1 cellular context compared by ENCODE assay signal in the genomic region with DNA sequence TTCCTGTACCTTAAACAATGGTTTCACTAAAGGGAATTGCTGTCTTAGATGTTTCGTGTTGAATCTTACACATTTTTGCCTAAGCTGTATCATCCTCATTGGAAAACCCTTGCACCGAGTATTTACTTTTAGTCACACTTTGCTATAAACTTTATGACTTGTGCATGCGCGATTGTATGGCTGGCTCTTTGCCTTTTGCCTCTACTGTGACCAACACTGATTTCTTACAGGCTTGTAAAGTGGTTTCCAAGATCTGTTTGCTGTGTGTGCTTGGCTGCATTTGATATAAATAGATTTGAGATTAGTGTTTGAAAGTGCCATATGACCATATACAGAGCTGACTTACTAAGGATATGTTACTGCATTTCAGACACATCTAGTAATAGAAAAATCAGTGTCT.
TF ChIP-seq lines count a peak whose summit lies in the region.

No MANE protein-coding gene starts in this region.

TF ChIP-seq in SK-N-SH, 30 proteins besides CTCF, POLR2A, EP300 and RAD21 (continued from another document):
- TF ChIP-seq NFIC (IDR thresholded peaks at IDR 0.05; ENCODE audit: borderline replicate concordance), result no peak
